14 cellular contexts compared by ENCODE assay signal in genomic region chr17:40498281-40499084, GRCh38. TPM values are rescaled to one million over a fixed set of nuclear protein-coding genes. Genes with fewer than 3 reads are reported as not detected.
DNase-seq lines count a peak whose midpoint lies in the region; ATAC-seq and TF ChIP-seq lines count a peak whose summit lies in the region.
"Had no signal": no experiment of that assay in that cellular context is flagged by ENCODE, and none has a peak within 500 bp of the region (broad histone marks: within the 10 kb centered on the region; RNA-seq: fewer than 3 reads in every experiment).

No MANE protein-coding gene starts in this region.

- H3K9me3 ChIP-seq in left ventricle myocardium inferior (replicated peaks) = peaks cover 7% of the 10 kb centered on the region
- H3K9me3 ChIP-seq in ascending aorta = no peaks in the 10 kb centered on the region
- no peaks in the 10 kb centered on the region for H3K9me3 ChIP-seq in lower lobe of right lung
- H3K9me3 ChIP-seq: SJSA1 had no signal

- peak; percentile 35 to 58 for ATAC-seq in lower lobe of right lung
- no peak for ATAC-seq in GM21447 (IDR thresholded peaks at IDR 0.05; ENCODE audit: unreplicated experiment)
- no peak for ATAC-seq in HG03108 (IDR thresholded peaks at IDR 0.05; ENCODE audit: unreplicated experiment)
- ATAC-seq: natural killer cell treated with Interleukin-12 subunit alpha and Interleukin-12 subunit beta and Interleukin-15 and Interleukin-18, amount 100 ng/mL, for 72 hours had no signal

- peaks cover 28% of the 10 kb centered on the region for H3K4me1 ChIP-seq in left ventricle myocardium inferior
- peaks cover 6 to 20% of the 10 kb centered on the region in 2 donors for H3K4me1 ChIP-seq in ascending aorta
- H3K4me1 ChIP-seq in lower lobe of right lung = peaks cover 29% of the 10 kb centered on the region

- no peak for DNase-seq in left ventricle myocardium inferior
- no peak for DNase-seq in cardiac septum (ENCODE audit: low spot score)
- DNase-seq in ascending aorta (ENCODE audit: low spot score in 2 of 2) = no peak
- no peak for DNase-seq in lower lobe of right lung
- no peak for DNase-seq in posterior vena cava (ENCODE audit: low spot score)
- DNase-seq in HK-2 (ENCODE audit: unreplicated experiment) = no peak
- DNase-seq: activated CD4-positive, alpha-beta T cell treated with anti-CD3 and anti-CD28 coated beads, Interleukin-2, amount 50 U/mL, for 1 hour; activated naive CD4-positive, alpha-beta T cell treated with anti-CD3 and anti-CD28 coated beads, Interleukin-2, amount 50 U/mL, for 16 hours; NCI-H187 treated with DMSO at 0.1 percent for 48 hours; stimulated activated naive CD4-positive, alpha-beta T cell treated with Interleukin-2 at 50 U/mL for 16 hours had no signal

- no peak overlapping the region for H3K4me3 ChIP-seq in left ventricle myocardium inferior
- no peak overlapping the region for H3K4me3 ChIP-seq in ascending aorta
- no peak overlapping the region for H3K4me3 ChIP-seq in lower lobe of right lung
- H3K4me3 ChIP-seq: SJSA1 had no signal

- H3K36me3 ChIP-seq in left ventricle myocardium inferior (no peaks in the 10 kb centered on the region), ascending aorta (no peaks in the 10 kb centered on the region), lower lobe of right lung (no peaks in the 10 kb centered on the region)
- H3K36me3 ChIP-seq: SJSA1 had no signal

- H3K27ac ChIP-seq in left ventricle myocardium inferior (replicated peaks) (peak overlapping the region; percentile 79), ascending aorta (peak overlapping the region; percentile 29 to 30), lower lobe of right lung (no peak overlapping the region)
- H3K27ac ChIP-seq: SJSA1 had no signal

- TF ChIP-seq CTCF in left ventricle myocardium inferior (IDR thresholded peaks at IDR 0.05; ENCODE audit: borderline replicate concordance) (no peak), ascending aorta (IDR thresholded peaks at IDR 0.05) (no peak), lower lobe of right lung (IDR thresholded peaks at IDR 0.05) (no peak)

- intact Hi-C loops in left ventricle myocardium inferior (cut with micrococcal nuclease) = no loop called here
- intact Hi-C loops in cardiac septum (cut with DNase I) = no loop called here
- intact Hi-C loops in ascending aorta (cut with DNase I) = no loop called here
- intact Hi-C loops in lower lobe of right lung (cut with DNase I) = no loop called here
- intact Hi-C loops in posterior vena cava (cut with DNase I) = no loop called here

- H3K27me3 ChIP-seq in left ventricle myocardium inferior (ENCODE audit: low read depth) = no peaks in the 10 kb centered on the region
- no peaks in the 10 kb centered on the region for H3K27me3 ChIP-seq in ascending aorta
- H3K27me3 ChIP-seq in lower lobe of right lung (ENCODE audit: low read depth) = no peaks in the 10 kb centered on the region
- H3K27me3 ChIP-seq: SJSA1 had no signal

RNA-seq across cellular contexts. Expression of gene TNS4, which starts 2.9 kb away (rescaled TPM):
- total RNA-seq in left ventricle myocardium inferior = not detected
- total RNA-seq in cardiac septum = not detected
- total RNA-seq in ascending aorta = not detected
- 0.68 TPM for total RNA-seq in lower lobe of right lung
- under 1 TPM; 0.14 to 0.38 TPM for total RNA-seq in posterior vena cava
- total RNA-seq: SJSA1 had no signal

RNA-seq across cellular contexts. Expression of gene IGFBP4, which starts 55.2 kb away (rescaled TPM):
- total RNA-seq in left ventricle myocardium inferior (130 TPM), cardiac septum (164 TPM), ascending aorta (1,295 TPM), lower lobe of right lung (371 TPM), posterior vena cava (1,000 to 10,000 TPM; 1,004 to 1,451 TPM)

Comparison
In these comparisons a context has a peak if more than half of its experiments do, and no peak if none do; other contexts are left out.
1. ATAC-seq: peak in lower lobe of right lung (2 of 2); none in GM21447 (single experiment) and HG03108 (single experiment).